8 cellular contexts compared by ENCODE assay signal in the genomic region with DNA sequence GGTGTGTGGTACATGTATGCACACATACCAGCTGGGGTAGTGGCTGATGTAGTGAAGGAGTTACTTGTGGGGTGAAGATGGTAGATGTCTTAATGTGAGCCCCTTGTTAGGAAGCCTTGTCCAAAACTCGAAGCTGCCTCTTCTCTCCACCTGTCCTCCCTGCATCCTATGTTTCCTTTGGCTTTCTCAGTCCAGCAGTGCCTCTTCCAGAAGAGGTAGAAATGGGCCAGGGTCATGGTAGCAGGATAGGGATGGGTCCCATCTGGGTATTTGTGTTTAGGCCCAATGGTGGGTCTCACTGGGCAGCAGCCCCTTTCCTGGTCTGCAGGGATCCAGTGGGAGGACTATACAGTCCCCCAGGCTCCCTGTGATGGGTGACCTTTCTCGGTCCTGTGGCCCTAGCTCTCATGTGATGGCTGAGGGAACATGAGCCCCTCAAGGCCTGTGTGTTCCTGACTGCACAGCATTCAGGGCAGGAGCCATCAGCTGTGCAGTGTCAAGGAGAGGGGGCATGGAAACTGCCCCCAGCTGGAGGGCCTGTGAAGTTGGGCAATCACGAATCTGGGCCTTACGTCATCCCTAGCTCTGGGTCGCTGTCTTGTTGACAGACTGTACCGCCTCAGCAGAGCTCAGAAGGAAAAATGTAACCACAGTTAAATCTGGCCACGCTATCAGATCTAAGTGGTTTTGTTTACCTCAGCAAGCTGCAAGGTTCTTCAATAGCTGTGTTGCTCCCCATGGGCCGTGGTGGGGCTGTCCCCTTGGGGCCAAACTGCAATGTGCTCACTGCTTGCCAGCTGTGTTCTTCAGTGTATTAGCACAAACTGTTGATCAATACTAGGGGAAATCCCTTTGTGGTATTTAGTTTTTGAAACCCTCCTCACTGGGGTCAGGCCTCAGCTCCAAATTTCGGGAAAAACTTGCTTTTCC.
DNase-seq lines count a peak whose midpoint lies in the region; ATAC-seq and TF ChIP-seq lines count a peak whose summit lies in the region.

No MANE protein-coding gene starts in this region.

- CTCF ChIA-PET in CD4-positive, alpha-beta T cell (lab: Charles Lee) = no interaction called here

- POLR2A ChIA-PET in CD4-positive, alpha-beta T cell (lab: Charles Lee) = no interaction called here

- WGBS in hepatocyte (ENCODE audit: low lambda C conversion rate, missing lambda C conversion rate) = 45% methylated on average over 9 of the region's 9 CpGs
- WGBS in aorta, 2 donors = 78 to 82% methylated on average over 9 of the region's 9 CpGs

- intact Hi-C loops in CD4-positive, alpha-beta T cell (cut with DNase I, micrococcal nuclease) = no loop called here
- intact Hi-C loops in aorta (cut with DNase I) = no loop called here
- intact Hi-C loops in tibial artery (cut with DNase I; ENCODE audit: low total_unique reads) = no loop called here

- H3K4me1 Mint-ChIP-seq in CD4-positive, alpha-beta T cell (ENCODE audit: low read depth) = no peaks in the 10 kb centered on the region

- no peaks in the 10 kb centered on the region for H3K27me3 ChIP-seq in CD4-positive, alpha-beta T cell (ENCODE audit: control insufficient read depth, insufficient read depth, low read length)
- H3K27me3 ChIP-seq in hepatocyte (no peaks in the 10 kb centered on the region), aorta (ENCODE audit: control insufficient read depth in 1 of 2, insufficient read depth in 2 of 2, low read length in 1 of 2) (no peaks in the 10 kb centered on the region), tibial artery (no peaks in the 10 kb centered on the region)

- peak in 1 of 10 experiments; percentile 0 for DNase-seq in CD4-positive, alpha-beta T cell
- DNase-seq in NCI-H69 (lab: John Stamatoyannopoulos, UW) = peak; percentile 28
- DNase-seq in hepatocyte (ENCODE audit: low spot score) = peak; percentile 74
- no peak for DNase-seq in coronary artery (ENCODE audit: low spot score)
- no peak for DNase-seq in aorta
- DNase-seq in tibial artery = no peak

- H3K9me3 Mint-ChIP-seq in CD4-positive, alpha-beta T cell = peaks cover 2% of the 10 kb centered on the region

- peaks cover 17% of the 10 kb centered on the region for H3K27me3 Mint-ChIP-seq in CD4-positive, alpha-beta T cell

- no peak overlapping the region for H3K4me3 Mint-ChIP-seq in CD4-positive, alpha-beta T cell

- no peaks in the 10 kb centered on the region for H3K36me3 Mint-ChIP-seq in CD4-positive, alpha-beta T cell (ENCODE audit: low read depth)

- no peaks in the 10 kb centered on the region for H3K36me3 ChIP-seq in hepatocyte (replicated peaks; ENCODE audit: insufficient read depth, low read depth)
- H3K36me3 ChIP-seq in aorta (ENCODE audit: control insufficient read depth in 1 of 2, insufficient read depth in 2 of 2, low read length in 1 of 2) = no peaks in the 10 kb centered on the region
- H3K36me3 ChIP-seq in tibial artery = no peaks in the 10 kb centered on the region

- H3K4me2 ChIP-seq in hepatocyte = peak overlapping the region; percentile 49

- no peak overlapping the region for H2AFZ ChIP-seq in hepatocyte

- H4K20me1 ChIP-seq in hepatocyte (ENCODE audit: insufficient read depth, poor library complexity, severe bottlenecking) = no peaks in the 10 kb centered on the region

- peaks cover 2% of the 10 kb centered on the region for H3K79me2 ChIP-seq in hepatocyte

- no peaks in the 10 kb centered on the region for H3K9me2 ChIP-seq in hepatocyte (replicated peaks; ENCODE audit: insufficient read depth)

- no peak overlapping the region for H3K27ac ChIP-seq in CD4-positive, alpha-beta T cell (ENCODE audit: low read depth, low read length)
- H3K27ac ChIP-seq in hepatocyte (peak overlapping the region; percentile 58), coronary artery (no peak overlapping the region), aorta (ENCODE audit: low read depth in 1 of 2, low read length in 2 of 2) (no peak overlapping the region), tibial artery (no peak overlapping the region)

- H3K9me3 ChIP-seq in CD4-positive, alpha-beta T cell (ENCODE audit: control insufficient read depth, low read length) = no peaks in the 10 kb centered on the region
- H3K9me3 ChIP-seq in hepatocyte (ENCODE audit: low read depth) (no peaks in the 10 kb centered on the region), aorta (ENCODE audit: control insufficient read depth, low read length) (no peaks in the 10 kb centered on the region), tibial artery (no peaks in the 10 kb centered on the region)

- peaks cover 7% of the 10 kb centered on the region for H3K4me1 ChIP-seq in hepatocyte (ENCODE audit: insufficient read depth)
- no peaks in the 10 kb centered on the region for H3K4me1 ChIP-seq in aorta (ENCODE audit: control insufficient read depth in 1 of 2, insufficient read depth in 2 of 2, low read length in 2 of 2)
- no peaks in the 10 kb centered on the region for H3K4me1 ChIP-seq in tibial artery

- ATAC-seq in CD4-positive, alpha-beta T cell (ENCODE audit: poor library complexity) = peak; percentile 48
- peak; percentile 80 for ATAC-seq in GM19468 (IDR thresholded peaks at IDR 0.05; ENCODE audit: extremely low read depth, unreplicated experiment)
- no peak for ATAC-seq in aorta (ENCODE audit: low FRiP score)
- ATAC-seq in HG03025 (IDR thresholded peaks at IDR 0.05; ENCODE audit: low FRiP score, unreplicated experiment) = no peak

- H3K4me3 ChIP-seq in hepatocyte (no peak overlapping the region), coronary artery (no peak overlapping the region), aorta (ENCODE audit: low read length in 2 of 2) (no peak overlapping the region), tibial artery (no peak overlapping the region)

- no peak for TF ChIP-seq CTCF in CD4-positive, alpha-beta T cell (IDR thresholded peaks at IDR 0.05)
- TF ChIP-seq CTCF in hepatocyte (IDR thresholded peaks at IDR 0.05; ENCODE audit: poor library complexity) = no peak
- TF ChIP-seq CTCF in coronary artery (IDR thresholded peaks at IDR 0.05) = no peak
- no peak for TF ChIP-seq CTCF in tibial artery (IDR thresholded peaks at IDR 0.05)

- no peak overlapping the region for H3K27ac Mint-ChIP-seq in CD4-positive, alpha-beta T cell

Comparison
In these comparisons a context has a peak if more than half of its experiments do, and no peak if none do; other contexts are left out.
1. ATAC-seq: peak in CD4-positive, alpha-beta T cell (single experiment) and GM19468 (single experiment); none in aorta (single experiment) and HG03025 (single experiment).
2. DNase-seq: peak in NCI-H69 (single experiment) and hepatocyte (single experiment); none in coronary artery (single experiment), aorta (0 of 2) and tibial artery (0 of 2).